16 cellular contexts compared by ENCODE assay signal in genomic region chr3:139117136-139117675, GRCh38.
DNase-seq lines count a peak whose midpoint lies in the region; ATAC-seq and TF ChIP-seq lines count a peak whose summit lies in the region.
"Had no signal": no experiment of that assay in that cellular context is flagged by ENCODE, and none has a peak within 500 bp of the region (broad histone marks: within the 10 kb centered on the region; RNA-seq: fewer than 3 reads in every experiment).

No MANE protein-coding gene starts in this region.

- H3K4me3 ChIP-seq in AG04450 (ENCODE audit: low read depth, low read length), result no peak overlapping the region
- H3K4me3 ChIP-seq in suprapubic skin, result no peak overlapping the region
- H3K4me3 ChIP-seq: esophagus squamous epithelium had no signal

- H3K27me3 ChIP-seq in AG04450 (ENCODE audit: control insufficient read depth, insufficient read depth, low read length) (no peaks in the 10 kb centered on the region), suprapubic skin (no peaks in the 10 kb centered on the region)
- H3K27me3 ChIP-seq: esophagus squamous epithelium had no signal

- H3K27ac ChIP-seq in AG04450 (ENCODE audit: low read depth, low read length), result no peak overlapping the region
- H3K27ac ChIP-seq in suprapubic skin, result no peak overlapping the region
- H3K27ac ChIP-seq: esophagus squamous epithelium had no signal

- no peak for TF ChIP-seq POLR2A in suprapubic skin (IDR thresholded peaks at IDR 0.05)

- H3K4me3 Mint-ChIP-seq in activated T-helper 17 cell treated with anti-CD3 and anti-CD28 coated beads, Interleukin-2, amount 50 U/mL, for 72 hours, result no peak overlapping the region
- no peak overlapping the region for H3K4me3 Mint-ChIP-seq in CD14-positive monocyte
- H3K4me3 Mint-ChIP-seq in mesothelial cell of epicardium, result no peak overlapping the region
- H3K4me3 Mint-ChIP-seq in glutamatergic neuron (ENCODE audit: unreplicated experiment), result no peak overlapping the region
- H3K4me3 Mint-ChIP-seq: neural crest cell had no signal

- H3K36me3 Mint-ChIP-seq in activated T-helper 17 cell treated with anti-CD3 and anti-CD28 coated beads, Interleukin-2, amount 50 U/mL, for 72 hours (ENCODE audit: low read depth), result no peaks in the 10 kb centered on the region
- H3K36me3 Mint-ChIP-seq in CD14-positive monocyte (no peaks in the 10 kb centered on the region), mesothelial cell of epicardium (no peaks in the 10 kb centered on the region), glutamatergic neuron (ENCODE audit: unreplicated experiment) (no peaks in the 10 kb centered on the region)

- TF ChIP-seq CTCF in AG04450 (IDR thresholded peaks at IDR 0.05; ENCODE audit: low read depth, low read length) (no peak), CD14-positive monocyte (IDR thresholded peaks at IDR 0.05) (no peak), suprapubic skin (IDR thresholded peaks at IDR 0.05) (no peak), mesothelial cell of epicardium (IDR thresholded peaks at IDR 0.05; ENCODE audit: unreplicated experiment) (no peak), glutamatergic neuron (IDR thresholded peaks at IDR 0.05; ENCODE audit: partially characterized antibody, unreplicated experiment) (no peak)

- WGBS in suprapubic skin, result 74% methylated on average over 1 of the region's 1 CpG

- DNase-seq in AG04450 (ENCODE audit: low read depth, low spot score), result peak; percentile 26
- DNase-seq in HCEC 1CT, result peak; percentile 38
- DNase-seq in iris pigment epithelial cell (ENCODE audit: low read depth), result peak; percentile 61
- no peak for DNase-seq in CD14-positive monocyte (ENCODE audit: low spot score)
- DNase-seq in suprapubic skin (ENCODE audit: low spot score in 2 of 2), result no peak
- DNase-seq in mesothelial cell of epicardium (ENCODE audit: low spot score in 2 of 2, unreplicated experiment in 2 of 2), result no peak
- DNase-seq in glutamatergic neuron, result no peak
- DNase-seq: activated T-cell treated with anti-CD3 and anti-CD28 coated beads for 4 hours, Caco-2, caudate nucleus, esophagus squamous epithelium, NCI-H2107, OCI-M1 had no signal

- H3K27ac Mint-ChIP-seq in activated T-helper 17 cell treated with anti-CD3 and anti-CD28 coated beads, Interleukin-2, amount 50 U/mL, for 72 hours, result no peak overlapping the region
- H3K27ac Mint-ChIP-seq in CD14-positive monocyte, result no peak overlapping the region
- no peak overlapping the region for H3K27ac Mint-ChIP-seq in mesothelial cell of epicardium
- H3K27ac Mint-ChIP-seq in glutamatergic neuron (ENCODE audit: unreplicated experiment), result no peak overlapping the region

- peaks cover 27% of the 10 kb centered on the region for H3K4me1 ChIP-seq in suprapubic skin

- H3K9me3 ChIP-seq in AG04450 (ENCODE audit: control insufficient read depth, insufficient read depth, low read length) (no peaks in the 10 kb centered on the region), suprapubic skin (no peaks in the 10 kb centered on the region)
- H3K9me3 ChIP-seq: Caco-2, esophagus squamous epithelium had no signal

- no peaks in the 10 kb centered on the region for H3K9me3 Mint-ChIP-seq in activated T-helper 17 cell treated with anti-CD3 and anti-CD28 coated beads, Interleukin-2, amount 50 U/mL, for 72 hours
- H3K9me3 Mint-ChIP-seq in CD14-positive monocyte, result no peaks in the 10 kb centered on the region
- no peaks in the 10 kb centered on the region for H3K9me3 Mint-ChIP-seq in mesothelial cell of epicardium
- peaks cover 2% of the 10 kb centered on the region for H3K9me3 Mint-ChIP-seq in glutamatergic neuron (ENCODE audit: unreplicated experiment)

- no peak for TF ChIP-seq EP300 in suprapubic skin (IDR thresholded peaks at IDR 0.05)

- intact Hi-C loops in CD14-positive monocyte (cut with micrococcal nuclease), result no loop called here

- no peaks in the 10 kb centered on the region for H3K4me1 Mint-ChIP-seq in activated T-helper 17 cell treated with anti-CD3 and anti-CD28 coated beads, Interleukin-2, amount 50 U/mL, for 72 hours
- peaks cover 30% of the 10 kb centered on the region for H3K4me1 Mint-ChIP-seq in CD14-positive monocyte
- peaks cover 6% of the 10 kb centered on the region for H3K4me1 Mint-ChIP-seq in mesothelial cell of epicardium
- H3K4me1 Mint-ChIP-seq in glutamatergic neuron (ENCODE audit: low read depth, unreplicated experiment), result peaks cover 10% of the 10 kb centered on the region

- no peaks in the 10 kb centered on the region for H3K36me3 ChIP-seq in suprapubic skin
- H3K36me3 ChIP-seq: esophagus squamous epithelium had no signal

- CTCF ChIA-PET in AG04450 (lab: Charles Lee), result interaction anchor here (1.0 kb wide), 1 partner anchor 212 kb away, joined by 3 read pairs; no protein-coding TSS in a partner anchor

- peak; percentile 64 for ATAC-seq in activated T-helper 17 cell treated with anti-CD3 and anti-CD28 coated beads, Interleukin-2, amount 50 U/mL, for 72 hours (replicated peaks)
- ATAC-seq: HepG2 had no signal

- no peaks in the 10 kb centered on the region for H3K27me3 Mint-ChIP-seq in activated T-helper 17 cell treated with anti-CD3 and anti-CD28 coated beads, Interleukin-2, amount 50 U/mL, for 72 hours
- H3K27me3 Mint-ChIP-seq in CD14-positive monocyte (ENCODE audit: low read depth in 3 of 3) (peaks cover 0 to 2% (median 1%) of the 10 kb centered on the region in 3 donors), mesothelial cell of epicardium (ENCODE audit: low read depth) (peaks cover 18% of the 10 kb centered on the region), glutamatergic neuron (ENCODE audit: unreplicated experiment) (peaks cover 8% of the 10 kb centered on the region)

- POLR2A ChIA-PET in AG04450 (lab: Yijun Ruan, JAX), result interaction anchor here (0.7 kb wide), 1 partner anchor 224 kb away, joined by 4 read pairs; no protein-coding TSS in a partner anchor

Comparison
In these comparisons a context has a peak if more than half of its experiments do, and no peak if none do; other contexts are left out.
1. DNase-seq: peak in AG04450 (single experiment), HCEC 1CT (single experiment) and iris pigment epithelial cell (single experiment); none in CD14-positive monocyte (single experiment), suprapubic skin (0 of 2), mesothelial cell of epicardium (0 of 2) and glutamatergic neuron (single experiment).